Comparison of ENCODE assay signal across 9 cellular contexts in genomic region chr15:40340740-40341400, GRCh38. TPM values are rescaled to one million over a fixed set of nuclear protein-coding genes. Genes with fewer than 3 reads are reported as not detected.
DNase-seq lines count a peak whose midpoint lies in the region; ATAC-seq and TF ChIP-seq lines count a peak whose summit lies in the region.
"Had no signal": no experiment of that assay in that cellular context is flagged by ENCODE, and none has a peak within 500 bp of the region (broad histone marks: within the 10 kb centered on the region; RNA-seq: fewer than 3 reads in every experiment).

Gene CCDC9B (minus strand): TSS chr15:40340939. CDS start chr15:40340819, 120 bp downstream.

- no peaks in the 10 kb centered on the region for H3K9me3 ChIP-seq in left ventricle myocardium inferior (replicated peaks)
- H3K9me3 ChIP-seq in CD4-positive, alpha-beta T cell (ENCODE audit: control insufficient read depth, low read length) = no peaks in the 10 kb centered on the region
- H3K9me3 ChIP-seq: neutrophil had no signal

- intact Hi-C loops in left ventricle myocardium inferior (cut with micrococcal nuclease) = loop anchor here (10.0 kb wide), 1 partner anchor 84 kb away; no protein-coding TSS in a partner anchor
- intact Hi-C loops in CD4-positive, alpha-beta T cell (cut with DNase I, micrococcal nuclease) = no loop called here

- H3K27ac Mint-ChIP-seq in CD4-positive, alpha-beta T cell = no peak within 1 kb of the TSS

- H3K36me3 ChIP-seq in left ventricle myocardium inferior = peaks cover 11% of the 10 kb centered on the region
- H3K36me3 ChIP-seq: neutrophil had no signal

- H3K4me1 Mint-ChIP-seq in CD4-positive, alpha-beta T cell (ENCODE audit: low read depth) = peaks cover 6% of the 10 kb centered on the region

- H3K9me3 Mint-ChIP-seq in CD4-positive, alpha-beta T cell = no peaks in the 10 kb centered on the region

- H3K4me3 Mint-ChIP-seq in CD4-positive, alpha-beta T cell = no peak within 1 kb of the TSS

- H3K27me3 ChIP-seq in left ventricle myocardium inferior (ENCODE audit: low read depth) = no peaks in the 10 kb centered on the region
- H3K27me3 ChIP-seq in CD4-positive, alpha-beta T cell (ENCODE audit: control insufficient read depth, insufficient read depth, low read length) = no peaks in the 10 kb centered on the region
- H3K27me3 ChIP-seq: neutrophil had no signal

- ATAC-seq in GM21390 (IDR thresholded peaks at IDR 0.05; ENCODE audit: unreplicated experiment) = no peak
- ATAC-seq in CD4-positive, alpha-beta T cell (ENCODE audit: poor library complexity) = no peak

- CTCF ChIA-PET in CD4-positive, alpha-beta T cell (lab: Charles Lee) = interaction anchor here (2.1 kb wide), 1 partner anchor 81 kb away, joined by 7 read pairs; no protein-coding TSS in a partner anchor

- H3K36me3 Mint-ChIP-seq in CD4-positive, alpha-beta T cell (ENCODE audit: low read depth) = no peaks in the 10 kb centered on the region

- peak within 1 kb of the TSS; percentile 72 for H3K4me3 ChIP-seq in left ventricle myocardium inferior

- DNase-seq in DMS53 treated with DMSO at 0.1 percent for 48 hours (lab: John Stamatoyannopoulos, UW; ENCODE audit: unreplicated experiment) = peak; percentile 65
- DNase-seq in NCI-H2171 treated with DMSO at 0.1 percent for 48 hours (lab: John Stamatoyannopoulos, UW) = peak; percentile 93
- peak; percentile 17 to 94 (median 82) for DNase-seq in anterior cingulate cortex (lab: John Stamatoyannopoulos, UW)
- DNase-seq in left ventricle myocardium inferior = peak; percentile 91
- peak; percentile 72 for DNase-seq in retina
- no peak for DNase-seq in activated CD4-positive, alpha-beta T cell treated with anti-CD3 and anti-CD28 coated beads for 48 hours
- DNase-seq in CD4-positive, alpha-beta T cell = no peak

- POLR2A ChIA-PET in CD4-positive, alpha-beta T cell (lab: Charles Lee) = no interaction called here

- TF ChIP-seq CTCF in left ventricle myocardium inferior (IDR thresholded peaks at IDR 0.05; ENCODE audit: borderline replicate concordance) = no peak
- no peak for TF ChIP-seq CTCF in CD4-positive, alpha-beta T cell (IDR thresholded peaks at IDR 0.05)

- peak within 1 kb of the TSS; percentile 99 for H3K27ac ChIP-seq in left ventricle myocardium inferior (replicated peaks)
- H3K27ac ChIP-seq in CD4-positive, alpha-beta T cell (ENCODE audit: low read depth, low read length) = no peak within 1 kb of the TSS
- H3K27ac ChIP-seq: neutrophil had no signal

- H3K4me1 ChIP-seq in left ventricle myocardium inferior = peaks cover 93% of the 10 kb centered on the region

- H3K27me3 Mint-ChIP-seq in CD4-positive, alpha-beta T cell = no peaks in the 10 kb centered on the region

RNA-seq across cellular contexts. Expression of gene CCDC9B, which starts in this region (rescaled TPM):
- total RNA-seq in left ventricle myocardium inferior = 155 TPM
- total RNA-seq in CD4-positive, alpha-beta T cell = 1 to 10 TPM; 1.0 to 1.5 TPM

Comparison
In these comparisons a context has a peak if more than half of its experiments do, and no peak if none do; other contexts are left out.
1. RNA of gene CCDC9B (total RNA-seq): 155 TPM in left ventricle myocardium inferior (single experiment); 1.0 to 1.5 TPM in CD4-positive, alpha-beta T cell; every median in the first group is over 10 times any median in the second.
2. DNase-seq: peak in DMS53 treated with DMSO at 0.1 percent for 48 hours (single experiment), NCI-H2171 treated with DMSO at 0.1 percent for 48 hours (single experiment), anterior cingulate cortex (58 of 58), left ventricle myocardium inferior (single experiment) and retina (single experiment); none in activated CD4-positive, alpha-beta T cell treated with anti-CD3 and anti-CD28 coated beads for 48 hours (single experiment) and CD4-positive, alpha-beta T cell (0 of 10).